18 cellular contexts compared by ENCODE assay signal in the genomic region with DNA sequence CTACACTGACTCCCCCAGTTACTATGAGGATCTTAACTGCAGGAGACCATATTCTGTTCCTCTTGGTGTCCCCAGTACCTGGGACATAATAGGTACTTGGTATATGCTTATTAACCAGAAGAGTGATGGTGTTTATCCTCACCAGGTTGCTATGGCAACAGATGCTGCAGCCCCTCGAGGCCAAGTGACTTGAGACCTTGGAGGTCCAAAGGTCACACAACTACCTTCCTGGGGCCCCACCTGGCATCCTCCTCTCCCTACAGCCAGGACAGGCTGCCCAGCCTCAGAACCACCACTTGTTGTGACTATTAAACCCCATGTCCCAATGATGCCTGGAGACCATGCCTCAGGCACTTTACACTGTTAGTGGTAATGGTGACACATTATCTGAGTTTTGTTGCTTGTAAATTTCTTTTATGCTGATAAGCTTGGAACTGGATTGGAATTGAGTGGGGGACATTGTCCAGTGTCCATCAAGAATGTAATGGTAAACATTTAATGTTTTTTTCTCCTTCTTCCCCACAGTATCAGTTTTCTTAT.
DNase-seq lines count a peak whose midpoint lies in the region; ATAC-seq and TF ChIP-seq lines count a peak whose summit lies in the region.
"Had no signal": no experiment of that assay in that cellular context is flagged by ENCODE, and none has a peak within 500 bp of the region (broad histone marks: within the 10 kb centered on the region; RNA-seq: fewer than 3 reads in every experiment).

No MANE protein-coding gene starts in this region.

- H3K4me2 ChIP-seq in OCI-LY7 (ENCODE audit: low read length): peak overlapping the region; percentile 90

- CTCF ChIA-PET in OCI-LY7 (lab: Charles Lee; ENCODE audit: unreplicated experiment): no interaction called here

- H3K4me1 Mint-ChIP-seq in activated T-cell treated with anti-CD3 and anti-CD28 coated beads, Interleukin-2, amount 50 U/mL, for 72 hours (ENCODE audit: low read depth): peaks cover 14% of the 10 kb centered on the region
- H3K4me1 Mint-ChIP-seq in activated T-cell treated with anti-CD3 and anti-CD28 coated beads, Interleukin-2, amount 50 U/mL, for 24 hours (ENCODE audit: low read depth): peaks cover 28% of the 10 kb centered on the region
- H3K4me1 Mint-ChIP-seq in effector memory CD8-positive, alpha-beta T cell (ENCODE audit: low read depth in 2 of 2): peaks cover 19 to 24% of the 10 kb centered on the region in 2 donors
- H3K4me1 Mint-ChIP-seq in stimulated activated naive B cell treated with anti-CD40 and anti-IgM and Interleukin-4, amounts not matched to agents 10 μg/mL and 1 μg/mL and 100 μg/mL, for 72 hours: peaks cover 69 to 100% of the 10 kb centered on the region in 2 donors

- no peaks in the 10 kb centered on the region for H3K36me3 Mint-ChIP-seq in activated T-cell treated with anti-CD3 and anti-CD28 coated beads, Interleukin-2, amount 50 U/mL, for 72 hours (ENCODE audit: insufficient read depth in 2 of 2)
- peaks cover 15% of the 10 kb centered on the region for H3K36me3 Mint-ChIP-seq in activated T-cell treated with anti-CD3 and anti-CD28 coated beads, Interleukin-2, amount 50 U/mL, for 24 hours (ENCODE audit: low read depth)
- peaks cover 7% of the 10 kb centered on the region for H3K36me3 Mint-ChIP-seq in effector memory CD8-positive, alpha-beta T cell (ENCODE audit: insufficient read depth)
- peaks cover 3 to 34% of the 10 kb centered on the region in 2 donors for H3K36me3 Mint-ChIP-seq in stimulated activated naive B cell treated with anti-CD40 and anti-IgM and Interleukin-4, amounts not matched to agents 10 μg/mL and 1 μg/mL and 100 μg/mL, for 72 hours
- H3K36me3 Mint-ChIP-seq: mesothelial cell of epicardium had no signal

- peaks cover 9% of the 10 kb centered on the region; the same call in 1 of the 2 replicates for H3K36me3 ChIP-seq in OCI-LY7 (ENCODE audit: insufficient read depth, low read length)
- no peaks in the 10 kb centered on the region for H3K36me3 ChIP-seq in left lung
- H3K36me3 ChIP-seq: esophagus muscularis mucosa, thoracic aorta had no signal

- H3K9me2 ChIP-seq in OCI-LY7 (ENCODE audit: insufficient read depth, low read length): no peaks in the 10 kb centered on the region

- no peak overlapping the region for H2AFZ ChIP-seq in OCI-LY7 (ENCODE audit: low read length)

- DNase-seq in activated T-cell treated with anti-CD3 and anti-CD28 coated beads, Interleukin-2, amount 50 U/mL, for 72 hours: no peak
- no peak for DNase-seq in activated T-cell treated with anti-CD3 and anti-CD28 coated beads, Interleukin-2, amount 50 U/mL, for 24 hours
- peak; percentile 53 for DNase-seq in OCI-LY7 (ENCODE audit: low spot score)
- DNase-seq in effector memory CD8-positive, alpha-beta T cell: no peak
- no peak for DNase-seq in stimulated activated naive B cell treated with anti-CD40 and anti-IgM and Interleukin-4, amounts not matched to agents 10 μg/mL and 1 μg/mL and 100 μg/mL, for 72 hours
- DNase-seq in left lung: no peak
- DNase-seq in omental fat pad (ENCODE audit: low spot score): no peak
- DNase-seq: ACHN; activated CD4-positive, alpha-beta T cell treated with anti-CD3 and anti-CD28 coated beads, Interleukin-2, amount 50 U/mL, for 1 hour; activated naive CD4-positive, alpha-beta T cell; CD8-positive, alpha-beta T cell; effector CD8-positive, alpha-beta T cell; left colon; NCI-H446 had no signal

- H4K20me1 ChIP-seq in OCI-LY7 (ENCODE audit: insufficient read depth, low read length): no peaks in the 10 kb centered on the region

- H3K4me1 ChIP-seq in OCI-LY7 (ENCODE audit: insufficient read depth, low read length, poor library complexity, severe bottlenecking) (peaks cover 93% of the 10 kb centered on the region), left lung (peaks cover 6 to 7% of the 10 kb centered on the region in 2 donors)

- TF ChIP-seq CTCF in OCI-LY7 (conservative IDR thresholded peaks at IDR 0.05; ENCODE audit: low read length) (no peak), left lung (IDR thresholded peaks at IDR 0.05) (no peak), omental fat pad (IDR thresholded peaks at IDR 0.05) (no peak)

- H3K4me3 ChIP-seq in OCI-LY7 (ENCODE audit: low read depth, low read length, poor library complexity, severe bottlenecking) (no peak overlapping the region), left lung (no peak overlapping the region)
- H3K4me3 ChIP-seq: esophagus muscularis mucosa, thoracic aorta had no signal

- H3K27ac ChIP-seq in OCI-LY7 (ENCODE audit: low read depth, low read length, poor library complexity, severe bottlenecking) (peak overlapping the region; percentile 99), left lung (no peak overlapping the region)
- H3K27ac ChIP-seq: esophagus muscularis mucosa, thoracic aorta had no signal

- no TSS peak for BruUV-seq in OCI-LY7 (replicated peaks; lab: Mats Ljungman, UMichigan)

- POLR2A ChIA-PET in OCI-LY7 (lab: Charles Lee): interaction anchor here (0.5 to 1.0 kb wide), 3 partner anchors 62 to 192 kb away, joined by 3 to 5 read pairs (median 4); no protein-coding TSS in a partner anchor

- H3K79me2 ChIP-seq in OCI-LY7 (ENCODE audit: insufficient read depth, low read depth, low read length): peaks cover 18% of the 10 kb centered on the region; the same call in 1 of the 2 replicates

- no peaks in the 10 kb centered on the region for H3K27me3 Mint-ChIP-seq in activated T-cell treated with anti-CD3 and anti-CD28 coated beads, Interleukin-2, amount 50 U/mL, for 72 hours (ENCODE audit: low read depth)
- no peaks in the 10 kb centered on the region for H3K27me3 Mint-ChIP-seq in activated T-cell treated with anti-CD3 and anti-CD28 coated beads, Interleukin-2, amount 50 U/mL, for 24 hours
- no peaks in the 10 kb centered on the region for H3K27me3 Mint-ChIP-seq in effector memory CD8-positive, alpha-beta T cell
- no peaks in the 10 kb centered on the region for H3K27me3 Mint-ChIP-seq in stimulated activated naive B cell treated with anti-CD40 and anti-IgM and Interleukin-4, amounts not matched to agents 10 μg/mL and 1 μg/mL and 100 μg/mL, for 72 hours

- H3K9me3 ChIP-seq in OCI-LY7 (ENCODE audit: low read length): no peaks in the 10 kb centered on the region
- no peaks in the 10 kb centered on the region for H3K9me3 ChIP-seq in left lung
- H3K9me3 ChIP-seq: esophagus muscularis mucosa, thoracic aorta had no signal

- ATAC-seq in activated T-cell treated with anti-CD3 and anti-CD28 coated beads, Interleukin-2, amount 50 U/mL, for 72 hours (replicated peaks in 1 of 2): no peak
- ATAC-seq in effector memory CD8-positive, alpha-beta T cell (replicated peaks): no peak
- ATAC-seq in stimulated activated naive B cell treated with anti-CD40 and anti-IgM and Interleukin-4, amounts not matched to agents 10 μg/mL and 1 μg/mL and 100 μg/mL, for 72 hours (replicated peaks): no peak
- ATAC-seq in left lung: no peak
- ATAC-seq in omental fat pad (ENCODE audit: low FRiP score): no peak
- ATAC-seq in GM21619 (IDR thresholded peaks at IDR 0.05; ENCODE audit: unreplicated experiment): no peak
- ATAC-seq: CD8-positive, alpha-beta T cell; left colon had no signal

- H3K27ac Mint-ChIP-seq in activated T-cell treated with anti-CD3 and anti-CD28 coated beads, Interleukin-2, amount 50 U/mL, for 72 hours: peak overlapping the region; percentile 1
- no peak overlapping the region for H3K27ac Mint-ChIP-seq in activated T-cell treated with anti-CD3 and anti-CD28 coated beads, Interleukin-2, amount 50 U/mL, for 24 hours
- peak overlapping the region; percentile 17 to 49 for H3K27ac Mint-ChIP-seq in effector memory CD8-positive, alpha-beta T cell
- H3K27ac Mint-ChIP-seq in stimulated activated naive B cell treated with anti-CD40 and anti-IgM and Interleukin-4, amounts not matched to agents 10 μg/mL and 1 μg/mL and 100 μg/mL, for 72 hours: peak overlapping the region; percentile 70
- H3K27ac Mint-ChIP-seq: CD8-positive, alpha-beta T cell; mesothelial cell of epicardium had no signal

- intact Hi-C loops in OCI-LY7 (cut with micrococcal nuclease; ENCODE audit: unreplicated experiment): loop anchor here (10.0 kb wide), 1 partner anchor 449 kb away; the partner anchor contains the start of gene SRSF1
- intact Hi-C loops in left lung (cut with DNase I): no loop called here

- peaks cover 0 to 21% of the 10 kb centered on the region in 2 donors for H3K27me3 ChIP-seq in left lung
- H3K27me3 ChIP-seq: esophagus muscularis mucosa had no signal

- H3K4me3 Mint-ChIP-seq in activated T-cell treated with anti-CD3 and anti-CD28 coated beads, Interleukin-2, amount 50 U/mL, for 72 hours: no peak overlapping the region
- H3K4me3 Mint-ChIP-seq in activated T-cell treated with anti-CD3 and anti-CD28 coated beads, Interleukin-2, amount 50 U/mL, for 24 hours: no peak overlapping the region
- no peak overlapping the region for H3K4me3 Mint-ChIP-seq in effector memory CD8-positive, alpha-beta T cell
- H3K4me3 Mint-ChIP-seq in stimulated activated naive B cell treated with anti-CD40 and anti-IgM and Interleukin-4, amounts not matched to agents 10 μg/mL and 1 μg/mL and 100 μg/mL, for 72 hours: peak overlapping the region in 1 of 2 donors; percentile 14
- H3K4me3 Mint-ChIP-seq: CD8-positive, alpha-beta T cell; mesothelial cell of epicardium had no signal

- H3K9me3 Mint-ChIP-seq in activated T-cell treated with anti-CD3 and anti-CD28 coated beads, Interleukin-2, amount 50 U/mL, for 72 hours: no peaks in the 10 kb centered on the region
- H3K9me3 Mint-ChIP-seq in activated T-cell treated with anti-CD3 and anti-CD28 coated beads, Interleukin-2, amount 50 U/mL, for 24 hours: no peaks in the 10 kb centered on the region
- H3K9me3 Mint-ChIP-seq in effector memory CD8-positive, alpha-beta T cell: no peaks in the 10 kb centered on the region
- H3K9me3 Mint-ChIP-seq in stimulated activated naive B cell treated with anti-CD40 and anti-IgM and Interleukin-4, amounts not matched to agents 10 μg/mL and 1 μg/mL and 100 μg/mL, for 72 hours: no peaks in the 10 kb centered on the region
- H3K9me3 Mint-ChIP-seq: CD8-positive, alpha-beta T cell; mesothelial cell of epicardium had no signal
